ENCODE assay signal across 8 cellular contexts in genomic region chr9:76571288-76572204, GRCh38.
DNase-seq lines count a peak whose midpoint lies in the region; ATAC-seq lines count a peak whose summit lies in the region.

No MANE protein-coding gene starts in this region.

- 12 to 21% methylated on average over 37 to 40 of the region's 40 CpGs for WGBS in aorta, 2 donors

- no peaks in the 10 kb centered on the region for H3K4me1 ChIP-seq in aorta (ENCODE audit: control insufficient read depth in 1 of 2, insufficient read depth in 2 of 2, low read length in 2 of 2)

- peak overlapping the region; percentile 38 to 69 for H3K4me3 ChIP-seq in aorta (ENCODE audit: low read length in 2 of 2)

- peaks cover 70% of the 10 kb centered on the region for H3K27me3 Mint-ChIP-seq in activated naive CD8-positive, alpha-beta T cell treated with anti-CD3 and anti-CD28 coated beads for 36 hours
- H3K27me3 Mint-ChIP-seq in immature natural killer cell (ENCODE audit: low read depth in 3 of 3), result peaks cover 4 to 8% (median 5%) of the 10 kb centered on the region in 3 donors

- peaks cover 5% of the 10 kb centered on the region for H3K36me3 Mint-ChIP-seq in activated naive CD8-positive, alpha-beta T cell treated with anti-CD3 and anti-CD28 coated beads for 36 hours
- H3K36me3 Mint-ChIP-seq in immature natural killer cell, result peaks cover 0 to 11% (median 5%) of the 10 kb centered on the region in 3 donors

- no peaks in the 10 kb centered on the region for H3K27me3 ChIP-seq in aorta (ENCODE audit: control insufficient read depth in 1 of 2, insufficient read depth in 2 of 2, low read length in 1 of 2)

- H3K36me3 ChIP-seq in aorta (ENCODE audit: control insufficient read depth in 1 of 2, insufficient read depth in 2 of 2, low read length in 1 of 2), result no peaks in the 10 kb centered on the region

- H3K9me3 ChIP-seq in aorta (ENCODE audit: control insufficient read depth, low read length), result peaks cover 2% of the 10 kb centered on the region

- peaks cover 9% of the 10 kb centered on the region for H3K9me3 Mint-ChIP-seq in activated naive CD8-positive, alpha-beta T cell treated with anti-CD3 and anti-CD28 coated beads for 36 hours
- H3K9me3 Mint-ChIP-seq in immature natural killer cell, result no peaks in the 10 kb centered on the region

- DNase-seq in AG20443 (ENCODE audit: low spot score) (peak; percentile 35), immature natural killer cell (peak in 1 of 3 donors; percentile 21), aorta (peak in 1 of 2 donors; percentile 75), GDM1 (lab: John Stamatoyannopoulos, UW) (no peak), NCI-H2029 treated with DMSO at 0.1 percent for 48 hours (lab: John Stamatoyannopoulos, UW) (no peak)
- DNase-seq in activated naive CD8-positive, alpha-beta T cell treated with anti-CD3 and anti-CD28 coated beads for 36 hours, result peak; percentile 17

- H3K4me1 Mint-ChIP-seq in activated naive CD8-positive, alpha-beta T cell treated with anti-CD3 and anti-CD28 coated beads for 36 hours, result peaks cover 21% of the 10 kb centered on the region
- peaks cover 57 to 77% of the 10 kb centered on the region in 2 donors for H3K4me1 Mint-ChIP-seq in immature natural killer cell

- intact Hi-C loops in aorta (cut with DNase I), result no loop called here

- peak overlapping the region; percentile 57 for H3K4me3 Mint-ChIP-seq in activated naive CD8-positive, alpha-beta T cell treated with anti-CD3 and anti-CD28 coated beads for 36 hours
- peak overlapping the region; percentile 81 to 89 (median 86) for H3K4me3 Mint-ChIP-seq in immature natural killer cell

- H3K27ac ChIP-seq in aorta (ENCODE audit: low read depth in 1 of 2, low read length in 2 of 2), result no peak overlapping the region

- no peak overlapping the region for H3K27ac Mint-ChIP-seq in activated naive CD8-positive, alpha-beta T cell treated with anti-CD3 and anti-CD28 coated beads for 36 hours
- peak overlapping the region; percentile 64 to 82 (median 69) for H3K27ac Mint-ChIP-seq in immature natural killer cell

- ATAC-seq in GM19328 (IDR thresholded peaks at IDR 0.05; ENCODE audit: unreplicated experiment), result peak; percentile 82
- ATAC-seq in HG03354 (IDR thresholded peaks at IDR 0.05; ENCODE audit: poor library complexity, severe bottlenecking, unreplicated experiment), result peak; percentile 80
- no peak for ATAC-seq in aorta (ENCODE audit: low FRiP score)

Comparison
In these comparisons a context has a peak if more than half of its experiments do, and no peak if none do; other contexts are left out.
1. DNase-seq: peak in AG20443 (single experiment) and activated naive CD8-positive, alpha-beta T cell treated with anti-CD3 and anti-CD28 coated beads for 36 hours (single experiment); none in GDM1 (single experiment) and NCI-H2029 treated with DMSO at 0.1 percent for 48 hours (single experiment).